8 cellular contexts compared by ENCODE assay signal in genomic region chr15:96326551-96327154, GRCh38. TPM values are rescaled to one million over a fixed set of nuclear protein-coding genes. Genes with fewer than 3 reads are reported as not detected.
DNase-seq lines count a peak whose midpoint lies in the region; ATAC-seq and TF ChIP-seq lines count a peak whose summit lies in the region.

No MANE protein-coding gene starts in this region.

- no peak for TF ChIP-seq CTCF in brain microvascular endothelial cell (IDR thresholded peaks at IDR 0.05; ENCODE audit: low read depth, low read length, missing control alignments)
- TF ChIP-seq CTCF in lower leg skin (IDR thresholded peaks at IDR 0.05) = no peak
- TF ChIP-seq CTCF in GM13976 (IDR thresholded peaks at IDR 0.05; ENCODE audit: borderline replicate concordance, control extremely low read depth, extremely low read depth, insufficient read depth, missing control alignments) = no peak

- in situ Hi-C loops in brain microvascular endothelial cell (cut with HindIII; ENCODE audit: low pct_ligation_motif_present, low sequenced_read_pairs) = loop anchor here (25.0 kb wide), 2 partner anchors 1039 to 1289 kb away; no protein-coding TSS in a partner anchor
- in situ Hi-C loops in GM13976 (cut with MboI; ENCODE audit: low sequenced_read_pairs, unreplicated experiment) = loop anchor here (25.0 kb wide), 1 partner anchor 1064 kb away; no protein-coding TSS in a partner anchor

- H3K27me3 ChIP-seq in BLaER1 treated with 17β-estradiol and CSF1 and Interleukin-3, amounts not matched to agents 10 nM and 100 nM = peaks cover 98 to 100% (median 99%) of the 10 kb centered on the region in 11 experiments
- H3K27me3 ChIP-seq in MG63 = no peaks in the 10 kb centered on the region
- H3K27me3 ChIP-seq in brain microvascular endothelial cell (replicated peaks) = no peaks in the 10 kb centered on the region

- TF ChIP-seq POLR2A in lower leg skin (IDR thresholded peaks at IDR 0.05) (no peak), erythroblast (IDR thresholded peaks at IDR 0.05; ENCODE audit: low read length) (no peak)

- peaks cover 34 to 42% (median 40%) of the 10 kb centered on the region in 11 experiments for H3K9me3 ChIP-seq in BLaER1 treated with 17β-estradiol and CSF1 and Interleukin-3, amounts not matched to agents 10 nM and 100 nM (replicated peaks in 1 of 11)
- H3K9me3 ChIP-seq in MG63 = no peaks in the 10 kb centered on the region

- DNase-seq in MG63 (peak; percentile 64), brain microvascular endothelial cell (peak; percentile 39), lower leg skin (ENCODE audit: low spot score in 2 of 2) (peak in 1 of 2 donors; percentile 92), GM13976 (ENCODE audit: low spot score) (no peak), NCI-H1092 treated with DMSO at 0.1 percent for 48 hours (lab: John Stamatoyannopoulos, UW) (no peak), erythroblast (lab: John Stamatoyannopoulos, UW) (no peak)

- H3K4me1 ChIP-seq in BLaER1 treated with 17β-estradiol and CSF1 and Interleukin-3, amounts not matched to agents 10 nM and 100 nM = peaks cover 0 to 11% (median 0%) of the 10 kb centered on the region in 10 experiments; a peak in 1 of 20 replicates

- H3K4me3 ChIP-seq in BLaER1 treated with 17β-estradiol and CSF1 and Interleukin-3, amounts not matched to agents 10 nM and 100 nM = peak overlapping the region in 3 of 10 experiments; percentile 1 to 42 (median 38); a peak in 4 of 20 replicates
- H3K4me3 ChIP-seq in MG63 (peak overlapping the region; percentile 71), brain microvascular endothelial cell (ENCODE audit: low read depth, low read length) (peak overlapping the region; percentile 94), lower leg skin (ENCODE audit: low read depth, poor library complexity, severe bottlenecking) (peak overlapping the region; percentile 15)

- H3K9ac ChIP-seq in BLaER1 treated with 17β-estradiol and CSF1 and Interleukin-3, amounts not matched to agents 10 nM and 100 nM = no peak overlapping the region

- WGBS in lower leg skin, 2 donors = 1% methylated on average over 18 to 32 of the region's 32 CpGs

- H4K20me1 ChIP-seq in BLaER1 treated with 17β-estradiol and CSF1 and Interleukin-3, amounts not matched to agents 10 nM and 100 nM = peaks cover 0 to 74% (median 51%) of the 10 kb centered on the region in 11 experiments; a peak in 16 of 22 replicates

- no peak for ATAC-seq in GM21723 (IDR thresholded peaks at IDR 0.05; ENCODE audit: unreplicated experiment)

- H3K27ac ChIP-seq in BLaER1 treated with 17β-estradiol and CSF1 and Interleukin-3, amounts not matched to agents 10 nM and 100 nM = no peak overlapping the region
- peak overlapping the region; percentile 85 for H3K27ac ChIP-seq in brain microvascular endothelial cell

- H3K4me2 ChIP-seq in BLaER1 treated with 17β-estradiol and CSF1 and Interleukin-3, amounts not matched to agents 10 nM and 100 nM = peak overlapping the region in 9 of 11 experiments; percentile 5 to 80 (median 41); a peak in 14 of 22 replicates

- no peaks in the 10 kb centered on the region for H3K36me3 ChIP-seq in BLaER1 treated with 17β-estradiol and CSF1 and Interleukin-3, amounts not matched to agents 10 nM and 100 nM
- H3K36me3 ChIP-seq in MG63 (no peaks in the 10 kb centered on the region), brain microvascular endothelial cell (replicated peaks) (peaks cover 4% of the 10 kb centered on the region)

- intact Hi-C loops in lower leg skin (cut with DNase I; ENCODE audit: low total_unique reads) = no loop called here

RNA-seq across cellular contexts. Expression of gene NR2F2, which starts 3.8 kb away (rescaled TPM):
- 1.3 and 1.9 TPM in 2 replicates for total RNA-seq in MG63 (2014; rRNA removed; shearing (Covaris generic); ENCODE audit: low replicate concordance)
- 10 to 100 TPM in 1 of 4 donors, 1 to 10 TPM in 3; 3.9 to 14.0 (median 6.5) TPM for total RNA-seq in lower leg skin

Comparison
In these comparisons a context has a peak if more than half of its experiments do, and no peak if none do; other contexts are left out.
1. DNase-seq: peak in MG63 (single experiment) and brain microvascular endothelial cell (single experiment); none in GM13976 (single experiment), NCI-H1092 treated with DMSO at 0.1 percent for 48 hours (single experiment) and erythroblast (0 of 2).